In the genomic region with DNA sequence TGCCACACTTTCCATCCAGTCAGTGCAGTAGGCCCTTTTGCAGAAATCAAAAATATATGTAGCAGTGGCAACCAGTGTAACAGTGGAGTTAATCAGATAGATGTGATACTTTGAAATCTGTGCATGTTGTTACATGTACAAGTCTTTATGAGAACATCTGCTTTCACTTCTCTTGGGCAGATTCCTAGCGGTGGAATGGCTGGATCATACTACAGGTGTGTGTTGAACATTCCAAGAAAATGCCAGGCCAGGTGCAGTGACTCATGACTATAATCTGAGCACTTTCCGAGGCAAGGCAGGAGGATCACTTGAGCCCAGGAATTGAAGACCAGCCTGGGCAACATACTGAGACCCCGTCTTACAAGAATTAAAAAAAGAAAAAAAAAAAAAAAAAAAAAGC, we compare ENCODE assay signal across 21 cellular contexts. TPM values are rescaled to one million over a fixed set of nuclear protein-coding genes. Genes with fewer than 3 reads are reported as not detected.
DNase-seq lines count a peak whose midpoint lies in the region; ATAC-seq, FAIRE-seq and TF ChIP-seq lines count a peak whose summit lies in the region.
"Had no signal": no experiment of that assay in that cellular context is flagged by ENCODE, and none has a peak within 500 bp of the region (broad histone marks: within the 10 kb centered on the region; RNA-seq: fewer than 3 reads in every experiment).

No MANE protein-coding gene starts in this region.

- peaks cover 12% of the 10 kb centered on the region for H3K9me1 ChIP-seq in keratinocyte (ENCODE audit: control insufficient read depth, extremely low read depth, insufficient read depth, low read length)

- DNase-seq in cardiac muscle cell (ENCODE audit: low read depth in 1 of 2, low spot score in 1 of 2), result no peak
- no peak for DNase-seq in Right ventricle myocardium superior
- peak; percentile 86 for DNase-seq in keratinocyte (ENCODE audit: low read depth, low spot score)
- no peak for DNase-seq in stimulated activated CD4-positive, alpha-beta T cell treated with anti-CD3 and anti-CD28 coated beads, Interleukin-15, amount 100 ng/mL, for 24 hours
- DNase-seq in NCI-H2107 treated with DMSO at 0.1 percent for 48 hours (lab: John Stamatoyannopoulos, UW; ENCODE audit: unreplicated experiment), result no peak
- no peak for DNase-seq in SIG-M5 (lab: John Stamatoyannopoulos, UW)
- DNase-seq: activated effector memory CD4-positive, alpha-beta T cell treated with Interleukin-2 at 50 U/mL for 16 hours; COR-L47; gastrocnemius medialis; IMR-90; left ventricle myocardium inferior; NCI-H2029; NCI-H510A treated with DMSO at 0.1 percent for 48 hours; SJCRH30; T-helper 2 cell; upper lobe of right lung had no signal

- H3K79me2 ChIP-seq in SU-DHL-6 (ENCODE audit: insufficient read depth, low read length) (peaks cover 68% of the 10 kb centered on the region), keratinocyte (ENCODE audit: control insufficient read depth, insufficient read depth, low read length) (peaks cover 77% of the 10 kb centered on the region)

- H3K27ac ChIP-seq in cardiac muscle cell, result peak overlapping the region; percentile 7
- H3K27ac ChIP-seq in SU-DHL-6 (ENCODE audit: low read depth, low read length), result peak overlapping the region; percentile 97
- H3K27ac ChIP-seq in keratinocyte (ENCODE audit: control insufficient read depth, insufficient read depth, low read length), result peak overlapping the region; percentile 50
- H3K27ac ChIP-seq: gastrocnemius medialis, left ventricle myocardium inferior, right lobe of liver, SJCRH30, upper lobe of right lung had no signal

- FAIRE-seq in keratinocyte (lab: Jason Lieb, UNC), result peak; percentile 90
- FAIRE-seq: astrocyte, colon had no signal

- H3K36me3 ChIP-seq in cardiac muscle cell (peaks cover 3% of the 10 kb centered on the region), SU-DHL-6 (ENCODE audit: low read length) (0 out of 2 replicates have a peak, but pooled peaks cover 5% of the 10 kb centered on the region), keratinocyte (ENCODE audit: control insufficient read depth in 2 of 2, extremely low read depth in 1 of 2, insufficient read depth in 2 of 2, low read length in 2 of 2) (peaks cover 21 to 24% of the 10 kb centered on the region in 2 experiments)

- no peaks in the 10 kb centered on the region for H3K27me3 ChIP-seq in cardiac muscle cell
- H3K27me3 ChIP-seq in SU-DHL-6 (ENCODE audit: low read length), result no peaks in the 10 kb centered on the region
- no peaks in the 10 kb centered on the region for H3K27me3 ChIP-seq in keratinocyte (ENCODE audit: control insufficient read depth, extremely low read depth, insufficient read depth, low read length)
- H3K27me3 ChIP-seq: gastrocnemius medialis, right lobe of liver, SJCRH30, upper lobe of right lung had no signal

- H3F3A ChIP-seq in SU-DHL-6 (ENCODE audit: insufficient read depth), result peaks cover 63% of the 10 kb centered on the region

- no peak for ATAC-seq in Right ventricle myocardium superior (ENCODE audit: poor library complexity)
- no peak for ATAC-seq in GM21447 (IDR thresholded peaks at IDR 0.05; ENCODE audit: unreplicated experiment)
- ATAC-seq: gastrocnemius medialis, right lobe of liver, upper lobe of right lung had no signal

- H4K20me1 ChIP-seq in SU-DHL-6 (ENCODE audit: low read depth, low read length) (no peaks in the 10 kb centered on the region), keratinocyte (ENCODE audit: control insufficient read depth, extremely low read depth, insufficient read depth, low read length) (peaks cover 37% of the 10 kb centered on the region)

- intact Hi-C loops in Right ventricle myocardium superior (cut with DNase I), result no loop called here

- H3K4me2 ChIP-seq in SU-DHL-6 (ENCODE audit: low read depth, low read length, poor library complexity, severe bottlenecking) (peak overlapping the region; percentile 83), keratinocyte (ENCODE audit: control insufficient read depth, extremely low read depth, insufficient read depth, low read depth, low read length) (peak overlapping the region; percentile 50)

- H3K4me1 ChIP-seq in cardiac muscle cell (ENCODE audit: low read depth) (peaks cover 5% of the 10 kb centered on the region), keratinocyte (ENCODE audit: control insufficient read depth, extremely low read depth, insufficient read depth, low read length) (peaks cover 38% of the 10 kb centered on the region)

- TF ChIP-seq CTCF in cardiac muscle cell (IDR thresholded peaks at IDR 0.05; ENCODE audit: low read depth, low read length), result no peak
- no peak for TF ChIP-seq CTCF in SU-DHL-6 (IDR thresholded peaks at IDR 0.05; ENCODE audit: insufficient read depth, low read length, poor library complexity, severe bottlenecking)
- TF ChIP-seq CTCF in keratinocyte (optimal IDR thresholded peaks at IDR 0.05 in 1 of 3, IDR thresholded peaks at IDR 0.05 in 1 of 3, conservative IDR thresholded peaks at IDR 0.05 in 1 of 3; ENCODE audit: extremely low read depth in 1 of 3, insufficient read depth in 2 of 3, low read length in 3 of 3), result no peak

- dilution Hi-C loops in keratinocyte (cut with MboI; ENCODE audit: extremely low pct_ligation_motif_present, low sequenced_read_pairs), result no loop called here

- H2AFZ ChIP-seq in SU-DHL-6 (ENCODE audit: low read depth, low read length, severe bottlenecking) (no peak overlapping the region), keratinocyte (ENCODE audit: control insufficient read depth, low read length) (no peak overlapping the region)

- no peaks in the 10 kb centered on the region for H3K9me2 ChIP-seq in SU-DHL-6 (replicated peaks; ENCODE audit: insufficient read depth, low read length)

- H3K4me3 ChIP-seq in cardiac muscle cell (no peak overlapping the region), SU-DHL-6 (ENCODE audit: insufficient read depth, low read length, poor library complexity, severe bottlenecking) (no peak overlapping the region), keratinocyte (ENCODE audit: control insufficient read depth in 2 of 3, extremely low read depth in 1 of 3, insufficient read depth in 2 of 3, low read depth in 1 of 3, low read length in 3 of 3) (peak overlapping the region in 1 of 3 experiments; percentile 43)
- H3K4me3 ChIP-seq: gastrocnemius medialis, left ventricle myocardium inferior, right lobe of liver, SJCRH30, upper lobe of right lung had no signal

- H3K9me3 ChIP-seq in cardiac muscle cell (ENCODE audit: low read depth) (no peaks in the 10 kb centered on the region), SU-DHL-6 (ENCODE audit: insufficient read depth, low read length) (no peaks in the 10 kb centered on the region), keratinocyte (ENCODE audit: control insufficient read depth, low read depth, low read length) (no peaks in the 10 kb centered on the region)
- H3K9me3 ChIP-seq: gastrocnemius medialis, left ventricle myocardium inferior, right lobe of liver, SJCRH30, upper lobe of right lung had no signal

- peak overlapping the region; percentile 59 for H3K9ac ChIP-seq in SU-DHL-6 (ENCODE audit: low read length)
- no peak overlapping the region for H3K9ac ChIP-seq in keratinocyte (ENCODE audit: control insufficient read depth, extremely low read depth, insufficient read depth, low read length)

RNA-seq across cellular contexts. Expression of gene GNB1, which starts 55.3 kb away (rescaled TPM):
- total RNA-seq in cardiac muscle cell, result 85.5 and 93.5 TPM in 2 replicates
- 185 and 196 TPM in 2 replicates for polyA plus RNA-seq in cardiac muscle cell
- 154 TPM for total RNA-seq in Right ventricle myocardium superior
- polyA plus RNA-seq in keratinocyte, result 352 to 441 TPM (median 364 TPM) in 3 replicates
- polyA plus RNA-seq in keratinocyte (2011; ENCODE audit: low read depth), result 233 TPM
- 438 and 465 TPM in 2 replicates for polyA plus RNA-seq in keratinocyte (2011; cell fraction: cytosol; rRNA removed)
- 268 and 296 TPM in 2 replicates for polyA plus RNA-seq in keratinocyte (2011; cell fraction: nucleus; rRNA removed)
- 230 and 477 TPM in 2 replicates for polyA plus RNA-seq in keratinocyte (2012; ENCODE audit: low replicate concordance)
- polyA minus RNA-seq in keratinocyte, result 579 to 781 TPM (median 600 TPM) in 3 replicates
- polyA minus RNA-seq in keratinocyte (2011; cell fraction: cytosol; rRNA and poly(A)+ RNA removed), result 406 TPM
- 112 and 177 TPM in 2 replicates for polyA minus RNA-seq in keratinocyte (2011; cell fraction: nucleus; rRNA and poly(A)+ RNA removed)

RNA-seq across cellular contexts. Expression of gene NADK, which starts 57.3 kb away (rescaled TPM):
- 49.2 and 71.2 TPM in 2 replicates for total RNA-seq in cardiac muscle cell
- 42.7 and 45.2 TPM in 2 replicates for polyA plus RNA-seq in cardiac muscle cell
- 23.0 TPM for total RNA-seq in Right ventricle myocardium superior
- 54.0 to 59.9 TPM (median 54.8 TPM) in 3 replicates for polyA plus RNA-seq in keratinocyte
- 21.4 TPM for polyA plus RNA-seq in keratinocyte (2011; ENCODE audit: low read depth)
- polyA plus RNA-seq in keratinocyte (2011; cell fraction: cytosol; rRNA removed), result 38.1 and 58.8 TPM in 2 replicates
- polyA plus RNA-seq in keratinocyte (2011; cell fraction: nucleus; rRNA removed), result 133 TPM in 2 replicates
- 39.1 and 47.9 TPM in 2 replicates for polyA plus RNA-seq in keratinocyte (2012; ENCODE audit: low replicate concordance)
- polyA minus RNA-seq in keratinocyte, result 32.0 to 38.3 TPM (median 37.9 TPM) in 3 replicates
- 58.7 TPM for polyA minus RNA-seq in keratinocyte (2011; cell fraction: cytosol; rRNA and poly(A)+ RNA removed)
- 53.4 and 55.8 TPM in 2 replicates for polyA minus RNA-seq in keratinocyte (2011; cell fraction: nucleus; rRNA and poly(A)+ RNA removed)

Comparison
In these comparisons a context has a peak if more than half of its experiments do, and no peak if none do; other contexts are left out.
1. H3K27ac ChIP-seq: peak in every context shown above with its lines; median percentile 97 in SU-DHL-6; 50 in keratinocyte; 7 in cardiac muscle cell.